ENCODE assay signal across 11 cellular contexts in genomic region chrX:154401045-154401799, GRCh38. TPM values are rescaled to one million over a fixed set of nuclear protein-coding genes. Genes with fewer than 3 reads are reported as not detected.
DNase-seq lines count a peak whose midpoint lies in the region; ATAC-seq and TF ChIP-seq lines count a peak whose summit lies in the region.
"Had no signal": no experiment of that assay in that cellular context is flagged by ENCODE, and none has a peak within 500 bp of the region (broad histone marks: within the 10 kb centered on the region; RNA-seq: fewer than 3 reads in every experiment).

No MANE protein-coding gene starts in this region.

- POLR2A ChIA-PET in activated CD8-positive, alpha-beta T cell treated with anti-CD3 and anti-CD28 coated beads for 36 hours (lab: Charles Lee), result interaction anchor here (1.0 to 6.2 kb wide), 15 partner anchors 9 to 133 kb away, joined by 3 to 97 read pairs (median 4); partner anchors contain the start of genes DNASE1L1, EMD and TAFAZZIN

- ATAC-seq in activated CD8-positive, alpha-beta T cell treated with anti-CD3 and anti-CD28 coated beads for 36 hours, result no peak
- ATAC-seq in HG02981 (IDR thresholded peaks at IDR 0.05; ENCODE audit: unreplicated experiment), result no peak
- no peak for ATAC-seq in GM21528 (IDR thresholded peaks at IDR 0.05; ENCODE audit: low FRiP score, unreplicated experiment)
- no peak for ATAC-seq in HG03432 (IDR thresholded peaks at IDR 0.05; ENCODE audit: unreplicated experiment)
- ATAC-seq: left colon had no signal

- H4K8ac ChIP-seq in mesenchymal stem cell (ENCODE audit: low read length), result peak overlapping the region; percentile 28

- TF ChIP-seq CTCF in Calu3 (IDR thresholded peaks at IDR 0.05; ENCODE audit: unreplicated experiment) (no peak), HFFc6 (IDR thresholded peaks at IDR 0.05) (no peak)
- TF ChIP-seq CTCF in activated CD8-positive, alpha-beta T cell treated with anti-CD3 and anti-CD28 coated beads for 36 hours (IDR thresholded peaks at IDR 0.05), result no peak

- WGBS in mesenchymal stem cell, result 69% methylated on average over 6 of the region's 6 CpGs

- no peak overlapping the region for H2BK12ac ChIP-seq in mesenchymal stem cell (ENCODE audit: low read length in 2 of 2)

- H2AK5ac ChIP-seq in mesenchymal stem cell (ENCODE audit: low read length, severe bottlenecking), result no peak overlapping the region

- no peak overlapping the region for H2AFZ ChIP-seq in mesenchymal stem cell (ENCODE audit: low read depth, low read length)

- no peak overlapping the region for H2BK15ac ChIP-seq in mesenchymal stem cell (ENCODE audit: low read depth, poor library complexity, severe bottlenecking)

- no peaks in the 10 kb centered on the region for H3K4me1 Mint-ChIP-seq in Calu3 (ENCODE audit: low read depth, unreplicated experiment)
- peaks cover 6% of the 10 kb centered on the region; the same call in 1 of the 2 replicates for H3K4me1 Mint-ChIP-seq in HFFc6 (ENCODE audit: low read depth)
- peaks cover 2% of the 10 kb centered on the region for H3K4me1 Mint-ChIP-seq in activated CD8-positive, alpha-beta T cell treated with anti-CD3 and anti-CD28 coated beads for 36 hours (ENCODE audit: low read depth)

- H3K27ac Mint-ChIP-seq in Calu3 (ENCODE audit: unreplicated experiment) (peak overlapping the region; percentile 86), HFFc6 (peak overlapping the region; percentile 99)
- peak overlapping the region; percentile 100 for H3K27ac Mint-ChIP-seq in activated CD8-positive, alpha-beta T cell treated with anti-CD3 and anti-CD28 coated beads for 36 hours

- H3K4me3 ChIP-seq in mesenchymal stem cell (ENCODE audit: insufficient read depth in 1 of 2, low read depth in 1 of 2, low read length in 2 of 2), result no peak overlapping the region

- no peak overlapping the region for H3K4me2 ChIP-seq in mesenchymal stem cell (ENCODE audit: low read length, poor library complexity, severe bottlenecking)

- peaks cover 8% of the 10 kb centered on the region for H3K4me1 ChIP-seq in mesenchymal stem cell (ENCODE audit: control insufficient read depth, insufficient read depth, low read depth, low read length)

- H3K23ac ChIP-seq in mesenchymal stem cell (ENCODE audit: low read length in 2 of 2), result no peak overlapping the region

- intact Hi-C loops in Calu3 (cut with micrococcal nuclease; ENCODE audit: unreplicated experiment), result no loop called here
- intact Hi-C loops in activated CD8-positive, alpha-beta T cell treated with anti-CD3 and anti-CD28 coated beads for 36 hours (cut with micrococcal nuclease), result no loop called here

- peaks cover 8% of the 10 kb centered on the region for H3K9me3 ChIP-seq in mesenchymal stem cell (ENCODE audit: control insufficient read depth, low read length)
- H3K9me3 ChIP-seq: ascending aorta had no signal

- no peak overlapping the region for H3K4ac ChIP-seq in mesenchymal stem cell (ENCODE audit: low read depth in 1 of 2, low read length in 2 of 2)

- no peak overlapping the region for H3K14ac ChIP-seq in mesenchymal stem cell (ENCODE audit: low read length in 2 of 2)

- H3K9ac ChIP-seq in mesenchymal stem cell (ENCODE audit: low read length), result peak overlapping the region; percentile 99

- no peak overlapping the region for H2BK5ac ChIP-seq in mesenchymal stem cell (ENCODE audit: low read depth, low read length, poor library complexity, severe bottlenecking)

- H3K79me1 ChIP-seq in mesenchymal stem cell (replicated peaks; ENCODE audit: low read length, poor library complexity, severe bottlenecking), result no peaks in the 10 kb centered on the region

- peaks cover 16% of the 10 kb centered on the region for H3K27me3 Mint-ChIP-seq in Calu3 (ENCODE audit: unreplicated experiment)
- peaks cover 51% of the 10 kb centered on the region for H3K27me3 Mint-ChIP-seq in HFFc6 (ENCODE audit: insufficient read depth)
- H3K27me3 Mint-ChIP-seq in activated CD8-positive, alpha-beta T cell treated with anti-CD3 and anti-CD28 coated beads for 36 hours, result no peaks in the 10 kb centered on the region

- no peak for DNase-seq in Calu3
- peak; percentile 41 for DNase-seq in HFFc6
- peak; percentile 27 for DNase-seq in activated CD8-positive, alpha-beta T cell treated with anti-CD3 and anti-CD28 coated beads for 36 hours
- peak; percentile 70 for DNase-seq in mesenchymal stem cell
- no peak for DNase-seq in globus pallidus (ENCODE audit: low spot score)
- DNase-seq: left colon, NCI-H345 had no signal

- H2BK120ac ChIP-seq in mesenchymal stem cell (ENCODE audit: low read depth, low read length), result no peak overlapping the region

- H3K36me3 Mint-ChIP-seq in Calu3 (ENCODE audit: insufficient read depth, unreplicated experiment) (peaks cover 83% of the 10 kb centered on the region), HFFc6 (ENCODE audit: low read depth) (peaks cover 23% of the 10 kb centered on the region)
- H3K36me3 Mint-ChIP-seq in activated CD8-positive, alpha-beta T cell treated with anti-CD3 and anti-CD28 coated beads for 36 hours (ENCODE audit: low read depth), result peaks cover 30% of the 10 kb centered on the region

- H3K27me3 ChIP-seq in mesenchymal stem cell (ENCODE audit: control insufficient read depth in 1 of 2, insufficient read depth in 1 of 2, low read length in 2 of 2), result no peaks in the 10 kb centered on the region
- H3K27me3 ChIP-seq: ascending aorta had no signal

- H3K9me3 Mint-ChIP-seq in Calu3 (ENCODE audit: low read depth, unreplicated experiment) (no peaks in the 10 kb centered on the region), HFFc6 (peaks cover 31% of the 10 kb centered on the region)
- no peaks in the 10 kb centered on the region for H3K9me3 Mint-ChIP-seq in activated CD8-positive, alpha-beta T cell treated with anti-CD3 and anti-CD28 coated beads for 36 hours

- peaks cover 32 to 46% of the 10 kb centered on the region in 2 experiments for H3K36me3 ChIP-seq in mesenchymal stem cell (ENCODE audit: control insufficient read depth in 1 of 2, insufficient read depth in 2 of 2, low read depth in 1 of 2, low read length in 2 of 2)

- H3K18ac ChIP-seq in mesenchymal stem cell (ENCODE audit: low read depth in 1 of 2, low read length in 2 of 2), result no peak overlapping the region

- CTCF ChIA-PET in Calu3 (lab: Charles Lee), result no interaction called here
- CTCF ChIA-PET in activated CD8-positive, alpha-beta T cell treated with anti-CD3 and anti-CD28 coated beads for 36 hours (lab: Charles Lee), result no interaction called here

- BruUV-seq in Calu3 (replicated peaks; lab: Mats Ljungman, UMichigan), result no TSS peak

- H3K27ac ChIP-seq in mesenchymal stem cell (ENCODE audit: low read length, poor library complexity, severe bottlenecking), result no peak overlapping the region
- H3K27ac ChIP-seq: ascending aorta had no signal

- H4K91ac ChIP-seq in mesenchymal stem cell (ENCODE audit: low read length), result no peak overlapping the region

- no peak overlapping the region for H3K4me3 Mint-ChIP-seq in Calu3 (ENCODE audit: low read depth, unreplicated experiment)
- peak overlapping the region; percentile 98 for H3K4me3 Mint-ChIP-seq in HFFc6
- peak overlapping the region; percentile 98 for H3K4me3 Mint-ChIP-seq in activated CD8-positive, alpha-beta T cell treated with anti-CD3 and anti-CD28 coated beads for 36 hours

RNA-seq across cellular contexts. Expression of gene RPL10, which starts 3.0 kb away (rescaled TPM):
- total RNA-seq in Calu3 (2022), result 1,458 and 1,495 TPM in 2 replicates
- 1,000 to 10,000 TPM; 1,764 to 1,978 (median 1,934) TPM for total RNA-seq in HFFc6 (2021; fragmentation: NEBNext Ultra II Directional; extraction: Animal tissue kit (Norgen Biotek cat#: 25700))
- total RNA-seq in activated CD8-positive, alpha-beta T cell treated with anti-CD3 and anti-CD28 coated beads for 36 hours, result 1,000 to 10,000 TPM; 3,574 to 3,675 TPM
- 4,138 TPM for polyA plus RNA-seq in mesenchymal stem cell (2013, experiment 1 of 2)
- 3,979 TPM for polyA plus RNA-seq in mesenchymal stem cell (2013, experiment 2 of 2)

RNA-seq across cellular contexts. Expression of gene DNASE1L1, which starts 7.8 kb away (rescaled TPM):
- total RNA-seq in Calu3 (2022), result 28.8 and 30.6 TPM in 2 replicates
- 10 to 100 TPM; 74.8 to 96.3 (median 87.4) TPM for total RNA-seq in HFFc6 (2021; fragmentation: NEBNext Ultra II Directional; extraction: Animal tissue kit (Norgen Biotek cat#: 25700))
- total RNA-seq in activated CD8-positive, alpha-beta T cell treated with anti-CD3 and anti-CD28 coated beads for 36 hours, result 10 to 100 TPM in 1 of 2 experiments, 1 to 10 TPM in 1; 9.4 to 10.3 TPM
- 53.5 TPM for polyA plus RNA-seq in mesenchymal stem cell (2013, experiment 1 of 2)
- 52.9 TPM for polyA plus RNA-seq in mesenchymal stem cell (2013, experiment 2 of 2)

RNA-seq across cellular contexts. Expression of gene TAFAZZIN, which starts 10.1 kb away (rescaled TPM):
- total RNA-seq in Calu3 (2022), result 55.0 and 56.3 TPM in 2 replicates
- 10 to 100 TPM; 13.0 to 17.3 (median 15.1) TPM for total RNA-seq in HFFc6 (2021; fragmentation: NEBNext Ultra II Directional; extraction: Animal tissue kit (Norgen Biotek cat#: 25700))
- 10 to 100 TPM; 49.8 to 53.4 TPM for total RNA-seq in activated CD8-positive, alpha-beta T cell treated with anti-CD3 and anti-CD28 coated beads for 36 hours
- polyA plus RNA-seq in mesenchymal stem cell (2013, experiment 1 of 2), result 15.9 TPM
- 14.1 TPM for polyA plus RNA-seq in mesenchymal stem cell (2013, experiment 2 of 2)

RNA-seq across cellular contexts. Expression of gene EMD, which starts 22.1 kb away (rescaled TPM):
- total RNA-seq in Calu3 (2022), result 75.1 TPM in 2 replicates
- total RNA-seq in HFFc6 (2021; fragmentation: NEBNext Ultra II Directional; extraction: Animal tissue kit (Norgen Biotek cat#: 25700)), result 100 to 1,000 TPM in 4 of 6 experiments, 10 to 100 TPM in 2; 84.8 to 119 (median 108) TPM
- total RNA-seq in activated CD8-positive, alpha-beta T cell treated with anti-CD3 and anti-CD28 coated beads for 36 hours, result 10 to 100 TPM; 92.4 to 96.6 TPM
- polyA plus RNA-seq in mesenchymal stem cell (2013, experiment 1 of 2), result 66.4 TPM
- polyA plus RNA-seq in mesenchymal stem cell (2013, experiment 2 of 2), result 66.8 TPM

RNA-seq across cellular contexts. Expression of gene FLNA, which starts 26.8 kb away (rescaled TPM):
- total RNA-seq in Calu3 (2022), result 973 and 1,240 TPM in 2 replicates
- 1,000 to 10,000 TPM; 2,260 to 2,886 (median 2,666) TPM for total RNA-seq in HFFc6 (2021; fragmentation: NEBNext Ultra II Directional; extraction: Animal tissue kit (Norgen Biotek cat#: 25700))
- total RNA-seq in activated CD8-positive, alpha-beta T cell treated with anti-CD3 and anti-CD28 coated beads for 36 hours, result 1,000 to 10,000 TPM; 1,057 to 1,091 TPM
- polyA plus RNA-seq in mesenchymal stem cell (2013, experiment 1 of 2), result 667 TPM
- 624 TPM for polyA plus RNA-seq in mesenchymal stem cell (2013, experiment 2 of 2)

Comparison
In these comparisons a context has a peak if more than half of its experiments do, and no peak if none do; other contexts are left out.
1. DNase-seq: peak in HFFc6 (single experiment), activated CD8-positive, alpha-beta T cell treated with anti-CD3 and anti-CD28 coated beads for 36 hours (single experiment) and mesenchymal stem cell (single experiment); none in Calu3 (single experiment) and globus pallidus (single experiment).
2. Peak in every context shown above with its lines, with median percentiles within 50 percentile points of each other: H3K27ac Mint-ChIP-seq.